Comparison of ENCODE assay signal across 14 cellular contexts in the genomic region with DNA sequence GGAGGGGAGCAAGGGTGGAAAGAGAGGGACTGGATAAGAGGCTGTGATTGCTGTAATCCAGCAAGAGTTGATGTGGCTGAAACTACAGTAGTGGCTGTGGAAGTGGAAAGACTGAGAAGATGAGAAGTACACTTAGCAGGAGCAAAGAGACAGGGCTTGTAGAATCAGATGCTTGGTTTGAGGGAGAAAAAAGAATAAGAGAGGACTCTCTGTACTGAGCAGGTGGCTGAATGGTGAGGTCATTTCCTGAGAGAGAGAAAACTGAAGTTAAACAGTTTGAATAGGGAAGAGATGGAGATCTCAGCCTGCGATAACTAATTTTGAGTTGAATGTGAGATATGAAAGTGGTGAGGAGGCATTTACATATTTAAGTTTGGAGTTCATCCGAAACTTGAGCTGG.
DNase-seq lines count a peak whose midpoint lies in the region; ATAC-seq lines count a peak whose summit lies in the region.
"Had no signal": no experiment of that assay in that cellular context is flagged by ENCODE, and none has a peak within 500 bp of the region (broad histone marks: within the 10 kb centered on the region; RNA-seq: fewer than 3 reads in every experiment).

No MANE protein-coding gene starts in this region.

- DNase-seq in memory B cell (ENCODE audit: low spot score in 2 of 2): no peak
- DNase-seq in anterior cingulate cortex (lab: John Stamatoyannopoulos, UW): no peak
- no peak for DNase-seq in SIG-M5 (lab: John Stamatoyannopoulos, UW)
- DNase-seq in SW480 (ENCODE audit: low spot score): no peak
- DNase-seq: CD4-positive, CD25-positive, alpha-beta regulatory T cell; KG1; NCI-H1436 treated with DMSO at 0.1 percent for 48 hours; small intestine; substantia nigra; SW 1271 had no signal

- peaks cover 20% of the 10 kb centered on the region for H3K4me1 Mint-ChIP-seq in memory B cell
- H3K4me1 Mint-ChIP-seq: activated T-helper 17 cell treated with anti-CD3 and anti-CD28 coated beads, Interleukin-2, amount 50 U/mL, for 72 hours; CD4-positive, CD25-positive, alpha-beta regulatory T cell had no signal

- no peak overlapping the region for H3K27ac Mint-ChIP-seq in memory B cell
- H3K27ac Mint-ChIP-seq: activated T-helper 17 cell treated with anti-CD3 and anti-CD28 coated beads, Interleukin-2, amount 50 U/mL, for 72 hours; CD4-positive, CD25-positive, alpha-beta regulatory T cell had no signal

- peaks cover 14% of the 10 kb centered on the region for H3K27me3 Mint-ChIP-seq in memory B cell

- ATAC-seq in GM18907 (IDR thresholded peaks at IDR 0.05; ENCODE audit: unreplicated experiment): peak; percentile 38
- ATAC-seq in GM21529 (IDR thresholded peaks at IDR 0.05; ENCODE audit: unreplicated experiment): peak; percentile 44
- peak; percentile 39 for ATAC-seq in HG03097 (IDR thresholded peaks at IDR 0.05; ENCODE audit: low FRiP score, unreplicated experiment)
- peak; percentile 33 for ATAC-seq in memory B cell (ENCODE audit: low read depth)
- ATAC-seq: activated T-helper 17 cell treated with anti-CD3 and anti-CD28 coated beads, Interleukin-2, amount 50 U/mL, for 72 hours had no signal

- no peaks in the 10 kb centered on the region for H3K9me3 Mint-ChIP-seq in memory B cell
- H3K9me3 Mint-ChIP-seq: activated T-helper 17 cell treated with anti-CD3 and anti-CD28 coated beads, Interleukin-2, amount 50 U/mL, for 72 hours had no signal

- no peaks in the 10 kb centered on the region for H3K36me3 Mint-ChIP-seq in memory B cell
- H3K36me3 Mint-ChIP-seq: CD4-positive, CD25-positive, alpha-beta regulatory T cell had no signal

- no peak overlapping the region for H3K4me3 Mint-ChIP-seq in memory B cell
- H3K4me3 Mint-ChIP-seq: activated T-helper 17 cell treated with anti-CD3 and anti-CD28 coated beads, Interleukin-2, amount 50 U/mL, for 72 hours; CD4-positive, CD25-positive, alpha-beta regulatory T cell had no signal
